In genomic region chr16:31201511-31202401, GRCh38 we compare ENCODE assay signal across 1 cellular context.
TF ChIP-seq lines count a peak whose summit lies in the region.

No MANE protein-coding gene starts in this region.

TF ChIP-seq in K562, 482 proteins besides CTCF, POLR2A, EP300 and RAD21 (continued from another document and continues in another):
- no peak for TF ChIP-seq CEBPZ (IDR thresholded peaks at IDR 0.05; ENCODE audit: borderline replicate concordance, low read depth, low read length)
- TF ChIP-seq PHF21A (IDR thresholded peaks at IDR 0.05; ENCODE audit: borderline replicate concordance, low read depth): no peak
- TF ChIP-seq CGGBP1 (CRISPR knock-in tag; IDR thresholded peaks at IDR 0.05): no peak
- no peak for TF ChIP-seq ZZZ3 (IDR thresholded peaks at IDR 0.05)
- 0 out of 2 replicates have a peak, but pooled peaks have one; percentile 21 for TF ChIP-seq ZNF232 (CRISPR knock-in tag; IDR thresholded peaks at IDR 0.05)
- TF ChIP-seq MCM7 (IDR thresholded peaks at IDR 0.05): no peak
- no peak for TF ChIP-seq ZNF764 (CRISPR knock-in tag; IDR thresholded peaks at IDR 0.05; ENCODE audit: low read depth)
- TF ChIP-seq HBP1 (CRISPR knock-in tag; IDR thresholded peaks at IDR 0.05): peak; percentile 29; the same call in 1 of the 2 replicates
- no peak for TF ChIP-seq HNRNPK (IDR thresholded peaks at IDR 0.05; ENCODE audit: low read depth, low read length, poor library complexity, severe bottlenecking)
- TF ChIP-seq HMGN3 (IDR thresholded peaks at IDR 0.05; ENCODE audit: borderline replicate concordance, extremely low read depth, insufficient read length, low read depth, low read length): no peak
- TF ChIP-seq TFAP4 (CRISPR knock-in tag; IDR thresholded peaks at IDR 0.05; ENCODE audit: borderline replicate concordance): peak; percentile 56
- no peak for TF ChIP-seq ZNF583 (CRISPR knock-in tag; IDR thresholded peaks at IDR 0.05)
- no peak for TF ChIP-seq ZNF561 (CRISPR knock-in tag; conservative IDR thresholded peaks at IDR 0.05)
- no peak for TF ChIP-seq SRF (CRISPR knock-in tag; IDR thresholded peaks at IDR 0.05)
- TF ChIP-seq ZFP36 (IDR thresholded peaks at IDR 0.05; ENCODE audit: low read depth, low read length, partially characterized antibody): no peak
- TF ChIP-seq YY1 (IDR thresholded peaks at IDR 0.05; ENCODE audit: borderline replicate concordance in 1 of 3, control insufficient read depth in 1 of 3, extremely low read depth in 1 of 3, insufficient read depth in 3 of 3, insufficient read length in 1 of 3, insufficient replicate concordance in 2 of 3, low read depth in 1 of 3, low read length in 2 of 3): no peak
- 0 out of 2 replicates have a peak, but pooled peaks have one; percentile 72 for TF ChIP-seq AFF4 (CRISPR knock-in tag; IDR thresholded peaks at IDR 0.05)
- no peak for TF ChIP-seq LEF1 (IDR thresholded peaks at IDR 0.05)
- no peak for TF ChIP-seq XRCC5 (IDR thresholded peaks at IDR 0.05; ENCODE audit: low read depth, low read length)
- no peak for TF ChIP-seq U2AF2 (optimal IDR thresholded peaks at IDR 0.05; ENCODE audit: low read depth, low read length)
- TF ChIP-seq ELF4 (CRISPR knock-in tag; IDR thresholded peaks at IDR 0.05): no peak
- TF ChIP-seq ZNF408 (CRISPR knock-in tag; IDR thresholded peaks at IDR 0.05; ENCODE audit: low read depth): no peak
- no peak for TF ChIP-seq ZNF175 (CRISPR knock-in tag; IDR thresholded peaks at IDR 0.05; ENCODE audit: low read depth)
- TF ChIP-seq E2F6 (IDR thresholded peaks at IDR 0.05; ENCODE audit: borderline replicate concordance in 1 of 2, extremely low read depth in 1 of 2, insufficient read depth in 1 of 2, insufficient read length in 1 of 2, low read depth in 1 of 2, low read length in 1 of 2, poor library complexity in 1 of 2, severe bottlenecking in 1 of 2): no peak
- no peak for TF ChIP-seq POLR2AphosphoS2 (IDR thresholded peaks at IDR 0.05; ENCODE audit: low read length)
- no peak for TF ChIP-seq SETDB1 (IDR thresholded peaks at IDR 0.05; ENCODE audit: low read length)
- peak; percentile 28; the same call in 1 of the 2 replicates for TF ChIP-seq ZNF511 (CRISPR knock-in tag; IDR thresholded peaks at IDR 0.05)
- TF ChIP-seq RBM14 (IDR thresholded peaks at IDR 0.05; ENCODE audit: borderline replicate concordance, insufficient read depth, low read depth, low read length): no peak
- no peak for TF ChIP-seq RUNX1 (IDR thresholded peaks at IDR 0.05; ENCODE audit: low read depth)
- TF ChIP-seq ZNF431 (CRISPR knock-in tag; IDR thresholded peaks at IDR 0.05): 0 out of 2 replicates have a peak, but pooled peaks have one; percentile 33
- no peak for TF ChIP-seq ZNF253 (CRISPR knock-in tag; conservative IDR thresholded peaks at IDR 0.05)
- no peak for TF ChIP-seq KLF6 (CRISPR knock-in tag; IDR thresholded peaks at IDR 0.05; ENCODE audit: borderline replicate concordance)
- 0 out of 2 replicates have a peak, but pooled peaks have one; percentile 46 for TF ChIP-seq VEZF1 (CRISPR knock-in tag; IDR thresholded peaks at IDR 0.05)
- no peak for TF ChIP-seq TAF15 (IDR thresholded peaks at IDR 0.05; ENCODE audit: low read depth, low read length)
- TF ChIP-seq NR2C1 (IDR thresholded peaks at IDR 0.05): no peak
- TF ChIP-seq NR2C1 (tag; IDR thresholded peaks at IDR 0.05): no peak
- no peak for TF ChIP-seq SRSF7 (optimal IDR thresholded peaks at IDR 0.05; ENCODE audit: low read depth, low read length)
- TF ChIP-seq FOXK2 (conservative IDR thresholded peaks at IDR 0.05 in 1 of 2, IDR thresholded peaks at IDR 0.05 in 1 of 2; ENCODE audit: low read depth in 2 of 2): no peak
- no peak for TF ChIP-seq CC2D1A (IDR thresholded peaks at IDR 0.05)
- no peak for TF ChIP-seq RBM22 (IDR thresholded peaks at IDR 0.05; ENCODE audit: low read depth, low read length, poor library complexity, severe bottlenecking)
- no peak for TF ChIP-seq MBD1 (CRISPR knock-in tag; IDR thresholded peaks at IDR 0.05)
- no peak for TF ChIP-seq ZNF133 (CRISPR knock-in tag; IDR thresholded peaks at IDR 0.05)
- TF ChIP-seq KAT8 (IDR thresholded peaks at IDR 0.05; ENCODE audit: low read depth): no peak
- no peak for TF ChIP-seq ZBTB26 (CRISPR knock-in tag; IDR thresholded peaks at IDR 0.05)
- no peak for TF ChIP-seq ZBTB12 (CRISPR knock-in tag; IDR thresholded peaks at IDR 0.05)
- no peak for TF ChIP-seq NR1H2 (CRISPR knock-in tag; IDR thresholded peaks at IDR 0.05)
- peak; percentile 66 for TF ChIP-seq RBFOX2 (IDR thresholded peaks at IDR 0.05; ENCODE audit: low read depth, low read length)
- no peak for TF ChIP-seq MBD2 (IDR thresholded peaks at IDR 0.05; ENCODE audit: borderline replicate concordance, low read depth)
- no peak for TF ChIP-seq ZC3H8 (IDR thresholded peaks at IDR 0.05)
- TF ChIP-seq HDAC1 (IDR thresholded peaks at IDR 0.05): no peak
- no peak for TF ChIP-seq POLR3G (IDR thresholded peaks at IDR 0.05; ENCODE audit: extremely low read depth, insufficient read length, insufficient replicate concordance)
